Comparison of ENCODE assay signal across 1 cellular context in genomic region chr16:72658888-72659717, GRCh38.
TF ChIP-seq lines count a peak whose summit lies in the region.

No MANE protein-coding gene starts in this region.

TF ChIP-seq in HepG2, 621 proteins besides CTCF, POLR2A, EP300 and RAD21 (continued from another document):
- TF ChIP-seq ZNF205 (CRISPR knock-in tag; IDR thresholded peaks at IDR 0.05) (peak; percentile 83; the same call in 1 of the 2 replicates), ZNF770 (CRISPR knock-in tag; IDR thresholded peaks at IDR 0.05) (peak; percentile 28; the same call in 1 of the 2 replicates)
TF ChIP-seq in HepG2: peak in this region for 4.
